In genomic region chr20:36793294-36794115, GRCh38 we compare ENCODE assay signal across 22 cellular contexts. TPM values are rescaled to one million over a fixed set of nuclear protein-coding genes. Genes with fewer than 3 reads are reported as not detected.
DNase-seq lines count a peak whose midpoint lies in the region; ATAC-seq, FAIRE-seq and TF ChIP-seq lines count a peak whose summit lies in the region.
"Had no signal": no experiment of that assay in that cellular context is flagged by ENCODE, and none has a peak within 500 bp of the region (broad histone marks: within the 10 kb centered on the region; RNA-seq: fewer than 3 reads in every experiment).

No MANE protein-coding gene starts in this region.

- no peak for FAIRE-seq in kidney (lab: Jason Lieb, UNC)
- FAIRE-seq: A204.1, GM12891 had no signal

- H3K27ac Mint-ChIP-seq in stimulated activated effector memory CD8-positive, alpha-beta T cell treated with anti-CD3 and anti-CD28 coated beads, Interleukin-12 subunit alpha, Interleukin-12 subunit beta, amount 100 ng/mL, for 72 hours, result no peak overlapping the region
- H3K27ac Mint-ChIP-seq: CD4-positive, CD25-positive, alpha-beta regulatory T cell had no signal

- no peaks in the 10 kb centered on the region for H3K4me1 ChIP-seq in kidney (ENCODE audit: control insufficient read depth in 1 of 2, insufficient read depth in 1 of 2, low read depth in 1 of 2, low read length in 2 of 2)
- H3K4me1 ChIP-seq: HAP-1 had no signal

- peaks cover 16 to 23% of the 10 kb centered on the region in 2 donors for H3K36me3 ChIP-seq in kidney (ENCODE audit: control insufficient read depth in 1 of 2, insufficient read depth in 2 of 2, low read length in 2 of 2)

- no peaks in the 10 kb centered on the region for H3K9me3 ChIP-seq in kidney (ENCODE audit: control insufficient read depth in 1 of 2, low read length in 2 of 2)
- H3K9me3 ChIP-seq: HAP-1 had no signal

- no peaks in the 10 kb centered on the region for H3K36me3 Mint-ChIP-seq in stimulated activated effector memory CD8-positive, alpha-beta T cell treated with anti-CD3 and anti-CD28 coated beads, Interleukin-12 subunit alpha, Interleukin-12 subunit beta, amount 100 ng/mL, for 72 hours
- H3K36me3 Mint-ChIP-seq: CD4-positive, CD25-positive, alpha-beta regulatory T cell had no signal

- ATAC-seq in stimulated activated effector memory CD8-positive, alpha-beta T cell treated with anti-CD3 and anti-CD28 coated beads, Interleukin-12 subunit alpha, Interleukin-12 subunit beta, amount 100 ng/mL, for 72 hours, result peak; percentile 8
- ATAC-seq in HG03520 (IDR thresholded peaks at IDR 0.05; ENCODE audit: unreplicated experiment), result no peak
- ATAC-seq in stimulated activated naive CD8-positive, alpha-beta T cell treated with anti-CD3 and anti-CD28 coated beads, Interleukin-15, Interleukin-2, amounts not matched to agents 100 U/mL and 50 U/mL, for 24 hours, result no peak

- TF ChIP-seq CTCF in VCaP (conservative IDR thresholded peaks at IDR 0.05) (no peak), kidney (IDR thresholded peaks at IDR 0.05; ENCODE audit: borderline replicate concordance, extremely low read depth, insufficient read depth) (no peak)

- H3K27ac ChIP-seq in VCaP (peak overlapping the region; percentile 53), kidney (ENCODE audit: low read depth in 2 of 2, low read length in 2 of 2) (no peak overlapping the region)
- H3K27ac ChIP-seq: HL-60, KMS-11, SK-N-MC had no signal

- no peaks in the 10 kb centered on the region for H3K4me1 Mint-ChIP-seq in stimulated activated effector memory CD8-positive, alpha-beta T cell treated with anti-CD3 and anti-CD28 coated beads, Interleukin-12 subunit alpha, Interleukin-12 subunit beta, amount 100 ng/mL, for 72 hours
- H3K4me1 Mint-ChIP-seq: CD4-positive, CD25-positive, alpha-beta regulatory T cell had no signal

- H3K4me3 ChIP-seq in kidney (ENCODE audit: low read length in 2 of 2), result no peak overlapping the region
- H3K4me3 ChIP-seq: HAP-1, SK-N-MC had no signal

- peak; percentile 30 for DNase-seq in D341Med (ENCODE audit: low spot score)
- peak; percentile 73 for DNase-seq in kidney
- no peak for DNase-seq in stimulated activated effector memory CD8-positive, alpha-beta T cell treated with anti-CD3 and anti-CD28 coated beads, Interleukin-12 subunit alpha, Interleukin-12 subunit beta, amount 100 ng/mL, for 72 hours (ENCODE audit: low spot score in 2 of 2)
- DNase-seq in activated effector memory CD4-positive, alpha-beta T cell treated with anti-CD3 and anti-CD28 coated beads, Interleukin-2, amount 50 U/mL, for 16 hours, result no peak
- no peak for DNase-seq in stimulated activated naive CD8-positive, alpha-beta T cell treated with anti-CD3 and anti-CD28 coated beads, Interleukin-15, Interleukin-2, amounts not matched to agents 100 U/mL and 50 U/mL, for 24 hours
- DNase-seq in medulla oblongata (ENCODE audit: extremely low spot score), result no peak
- DNase-seq: CD4-positive, CD25-positive, alpha-beta regulatory T cell; DMS153; NCI-H1105 treated with DMSO at 0.1 percent for 48 hours; NCI-H2029 treated with DMSO at 0.1 percent for 48 hours; NCI-H2171 treated with DMSO at 0.1 percent for 48 hours; NCI-H526; PC-3; SHP77 treated with DMSO at 0.1 percent for 48 hours had no signal

- no peak overlapping the region for H3K9ac ChIP-seq in kidney (ENCODE audit: low read length in 2 of 2)
- H3K9ac ChIP-seq: KMS-11 had no signal

- no peaks in the 10 kb centered on the region for H3K9me3 Mint-ChIP-seq in stimulated activated effector memory CD8-positive, alpha-beta T cell treated with anti-CD3 and anti-CD28 coated beads, Interleukin-12 subunit alpha, Interleukin-12 subunit beta, amount 100 ng/mL, for 72 hours
- H3K9me3 Mint-ChIP-seq: CD4-positive, CD25-positive, alpha-beta regulatory T cell had no signal

- H3K4me3 Mint-ChIP-seq in stimulated activated effector memory CD8-positive, alpha-beta T cell treated with anti-CD3 and anti-CD28 coated beads, Interleukin-12 subunit alpha, Interleukin-12 subunit beta, amount 100 ng/mL, for 72 hours, result no peak overlapping the region
- H3K4me3 Mint-ChIP-seq: CD4-positive, CD25-positive, alpha-beta regulatory T cell had no signal

- intact Hi-C loops in kidney (cut with DNase I), result no loop called here

RNA-seq across cellular contexts. Expression of gene DSN1, which starts 19.9 kb away (rescaled TPM):
- total RNA-seq in kidney, result 8.3 TPM
- 6.0 TPM for polyA plus RNA-seq in kidney (ENCODE audit: insufficient read depth, low read depth, low replicate concordance)

RNA-seq across cellular contexts. Expression of gene NDRG3, which starts 47.6 kb away (rescaled TPM):
- 25.3 TPM for total RNA-seq in kidney
- polyA plus RNA-seq in kidney (ENCODE audit: insufficient read depth, low read depth, low replicate concordance), result 26.4 TPM

Comparison
In these comparisons a context has a peak if more than half of its experiments do, and no peak if none do; other contexts are left out.
1. DNase-seq: peak in D341Med (single experiment) and kidney (single experiment); none in stimulated activated effector memory CD8-positive, alpha-beta T cell treated with anti-CD3 and anti-CD28 coated beads, Interleukin-12 subunit alpha, Interleukin-12 subunit beta, amount 100 ng/mL, for 72 hours (0 of 2), activated effector memory CD4-positive, alpha-beta T cell treated with anti-CD3 and anti-CD28 coated beads, Interleukin-2, amount 50 U/mL, for 16 hours (single experiment), stimulated activated naive CD8-positive, alpha-beta T cell treated with anti-CD3 and anti-CD28 coated beads, Interleukin-15, Interleukin-2, amounts not matched to agents 100 U/mL and 50 U/mL, for 24 hours (single experiment) and medulla oblongata (single experiment).